12 cellular contexts compared by ENCODE assay signal in the genomic region with DNA sequence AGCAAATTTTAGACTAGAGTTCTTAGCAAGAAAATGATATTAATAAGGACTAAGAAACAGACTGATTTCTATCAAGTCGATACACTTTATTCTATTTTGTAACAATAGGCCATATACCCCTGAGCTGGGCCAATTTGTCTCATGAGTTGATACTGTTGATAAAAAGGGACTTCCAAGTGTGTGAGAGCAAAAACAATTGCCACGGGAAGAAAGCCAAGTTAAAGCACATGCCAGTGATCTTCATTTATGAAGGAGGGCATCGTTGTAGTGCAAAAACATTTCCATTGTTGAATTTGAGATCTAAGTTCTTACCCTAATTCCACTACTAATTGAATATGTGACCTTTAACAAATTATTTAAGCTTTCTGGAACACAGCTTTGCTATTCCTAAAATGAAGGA.
"Had no signal": no experiment of that assay in that cellular context is flagged by ENCODE, and none has a peak within 500 bp of the region (broad histone marks: within the 10 kb centered on the region; RNA-seq: fewer than 3 reads in every experiment).

No MANE protein-coding gene starts in this region.

- FAIRE-seq: kidney had no signal

- DNase-seq: activated CD4-positive, CD25-positive, alpha-beta regulatory T cell treated with anti-CD3 and anti-CD28 coated beads, Interleukin-2, amount 50 U/mL, for 72 hours; activated naive CD8-positive, alpha-beta T cell treated with anti-CD3 and anti-CD28 coated beads, Interleukin-2, amount 10 ng/mL, durations not matched to agents 7 days and 5 days; aorta; cerebellar nuclear complex; hypothalamus; kidney; left lung; naive B cell; ovary; stimulated activated naive CD8-positive, alpha-beta T cell treated with anti-CD3 and anti-CD28 coated beads, Interleukin-15, Interleukin-2, amounts not matched to agents 100 U/mL and 50 U/mL, for 24 hours; T1000 had no signal

- ATAC-seq: left lung; sciatic nerve; stimulated activated naive CD8-positive, alpha-beta T cell treated with anti-CD3 and anti-CD28 coated beads, Interleukin-15, Interleukin-2, amounts not matched to agents 100 U/mL and 50 U/mL, for 24 hours had no signal
